1 cellular context compared by ENCODE assay signal in the genomic region with DNA sequence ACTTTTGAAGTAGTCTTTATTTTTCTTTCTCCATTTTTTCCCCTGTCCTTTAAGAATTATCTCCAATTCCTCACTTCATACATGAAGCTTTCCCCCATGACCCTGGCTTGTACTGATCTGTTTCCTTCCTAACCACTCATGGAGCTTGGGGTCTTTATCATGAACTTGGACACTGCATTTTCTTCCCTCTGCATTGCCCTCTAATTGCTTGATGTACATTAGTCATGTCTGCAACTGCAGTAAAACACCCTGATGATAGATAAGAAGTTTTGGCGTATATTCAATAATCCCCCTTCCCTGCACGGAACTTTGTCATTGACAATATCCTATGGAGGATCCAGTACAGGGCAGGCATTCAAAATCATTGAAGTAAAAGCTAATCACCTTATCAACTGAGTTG.
TF ChIP-seq lines count a peak whose summit lies in the region.

No MANE protein-coding gene starts in this region.

TF ChIP-seq in K562, 482 proteins besides CTCF, POLR2A, EP300 and RAD21:
- TF ChIP-seq MEIS2 (IDR thresholded peaks at IDR 0.05; ENCODE audit: partially characterized antibody) = peak; percentile 62
- TF ChIP-seq SRF (CRISPR knock-in tag; IDR thresholded peaks at IDR 0.05) = no peak
- TF ChIP-seq, protein P1, sequence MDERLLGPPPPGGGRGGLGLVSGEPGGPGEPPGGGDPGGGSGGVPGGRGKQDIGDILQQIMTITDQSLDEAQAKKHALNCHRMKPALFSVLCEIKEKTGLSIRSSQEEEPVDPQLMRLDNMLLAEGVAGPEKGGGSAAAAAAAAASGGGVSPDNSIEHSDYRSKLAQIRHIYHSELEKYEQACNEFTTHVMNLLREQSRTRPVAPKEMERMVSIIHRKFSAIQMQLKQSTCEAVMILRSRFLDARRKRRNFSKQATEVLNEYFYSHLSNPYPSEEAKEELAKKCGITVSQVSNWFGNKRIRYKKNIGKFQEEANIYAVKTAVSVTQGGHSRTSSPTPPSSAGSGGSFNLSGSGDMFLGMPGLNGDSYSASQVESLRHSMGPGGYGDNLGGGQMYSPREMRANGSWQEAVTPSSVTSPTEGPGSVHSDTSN (CRISPR knock-in tag; IDR thresholded peaks at IDR 0.05; ENCODE audit: low read depth) = no peak
- TF ChIP-seq, protein P1 (tag; conservative IDR thresholded peaks at IDR 0.05; ENCODE audit: low read depth) = 0 out of 2 replicates have a peak, but pooled peaks have one; percentile 26
